26 cellular contexts compared by ENCODE assay signal in the genomic region with DNA sequence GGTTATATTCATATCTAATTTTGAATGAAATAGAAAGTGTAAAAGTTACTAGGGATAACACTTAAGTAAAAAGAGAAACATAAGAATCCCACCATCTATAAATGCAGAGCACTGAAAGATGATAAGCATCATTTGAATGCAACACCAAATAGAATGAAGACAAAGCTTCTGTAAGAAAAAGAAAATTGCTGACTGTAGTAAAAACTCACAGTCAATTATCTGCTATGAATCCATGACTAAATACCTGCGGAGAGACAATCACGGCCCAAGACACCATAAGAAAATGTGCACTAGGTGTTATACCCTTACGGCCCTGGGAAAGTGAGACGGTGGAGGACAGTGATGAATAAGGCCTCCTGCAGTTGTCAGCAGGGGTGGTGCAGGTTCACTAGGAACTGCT. TPM values are rescaled to one million over a fixed set of nuclear protein-coding genes. Genes with fewer than 3 reads are reported as not detected.
DNase-seq lines count a peak whose midpoint lies in the region; ATAC-seq, FAIRE-seq and TF ChIP-seq lines count a peak whose summit lies in the region.
"Had no signal": no experiment of that assay in that cellular context is flagged by ENCODE, and none has a peak within 500 bp of the region (broad histone marks: within the 10 kb centered on the region; RNA-seq: fewer than 3 reads in every experiment).

No MANE protein-coding gene starts in this region.

- H2BK15ac ChIP-seq in mesendoderm (replicated peaks; ENCODE audit: low read depth): no peak overlapping the region

- H3K4me1 ChIP-seq in Karpas-422 (ENCODE audit: low read length) (no peaks in the 10 kb centered on the region), K562 (replicated peaks in 1 of 2; ENCODE audit: control insufficient read depth in 2 of 2, insufficient read depth in 2 of 2, low read length in 2 of 2) (no peaks in the 10 kb centered on the region), mesendoderm (ENCODE audit: control insufficient read depth, low read depth, low read length) (peaks cover 3% of the 10 kb centered on the region)
- H3K4me1 ChIP-seq: BE2C; BLaER1 treated with 17β-estradiol and CSF1 and Interleukin-3, amounts not matched to agents 10 nM and 100 nM had no signal

- TF ChIP-seq POLR2A in K562 (conservative IDR thresholded peaks at IDR 0.05): no peak

- peaks cover 3 to 4% of the 10 kb centered on the region in 2 donors for H3K9me3 Mint-ChIP-seq in stimulated activated naive B cell treated with anti-CD40 and anti-IgM and Interleukin-4, amounts not matched to agents 10 μg/mL and 1 μg/mL and 100 μg/mL, for 72 hours
- H3K9me3 Mint-ChIP-seq: CD8-positive, alpha-beta memory T cell had no signal

- H3K4me3 ChIP-seq in Karpas-422 (ENCODE audit: low read length) (no peak overlapping the region), K562 (no peak overlapping the region), mesendoderm (ENCODE audit: low read length) (no peak overlapping the region)
- H3K4me3 ChIP-seq: BLaER1 treated with 17β-estradiol and CSF1 and Interleukin-3, amounts not matched to agents 10 nM and 100 nM; GM12878 had no signal

- WGBS in K562 (ENCODE audit: insufficient coverage, low coverage, missing lambda C conversion rate): 0% methylated on average over 4 of the region's 4 CpGs
- WGBS in mesendoderm (ENCODE audit: extremely low coverage, insufficient coverage, low lambda C conversion rate): no CpG with 5 or more reads among the region's 4 CpGs

- intact Hi-C loops in K562 (cut with micrococcal nuclease): no loop called here

- no peak for TF ChIP-seq EP300 in K562 (IDR thresholded peaks at IDR 0.05; ENCODE audit: low read length)

- no peak overlapping the region for H2BK5ac ChIP-seq in mesendoderm (ENCODE audit: low read length)

- H2BK120ac ChIP-seq in mesendoderm (ENCODE audit: low read depth, low read length): peak overlapping the region; percentile 21

- no peaks in the 10 kb centered on the region for H3K36me3 Mint-ChIP-seq in stimulated activated naive B cell treated with anti-CD40 and anti-IgM and Interleukin-4, amounts not matched to agents 10 μg/mL and 1 μg/mL and 100 μg/mL, for 72 hours
- H3K36me3 Mint-ChIP-seq: CD14-positive monocyte; CD8-positive, alpha-beta memory T cell had no signal

- H3K27me3 ChIP-seq in Karpas-422 (ENCODE audit: low read length): 0 out of 2 replicates have a peak, but pooled peaks cover 4% of the 10 kb centered on the region
- no peaks in the 10 kb centered on the region for H3K27me3 ChIP-seq in K562 (ENCODE audit: control insufficient read depth in 2 of 2, insufficient read depth in 2 of 2, low read length in 2 of 2)
- H3K27me3 ChIP-seq in mesendoderm (ENCODE audit: insufficient read depth, low read length, poor library complexity): no peaks in the 10 kb centered on the region
- H3K27me3 ChIP-seq: BE2C; BLaER1 treated with 17β-estradiol and CSF1 and Interleukin-3, amounts not matched to agents 10 nM and 100 nM had no signal

- H3K23ac ChIP-seq in mesendoderm (ENCODE audit: low read length): no peak overlapping the region

- in situ Hi-C loops in K562 (cut with MboI): no loop called here

- H3K27ac Mint-ChIP-seq in stimulated activated naive B cell treated with anti-CD40 and anti-IgM and Interleukin-4, amounts not matched to agents 10 μg/mL and 1 μg/mL and 100 μg/mL, for 72 hours: no peak overlapping the region
- H3K27ac Mint-ChIP-seq: CD14-positive monocyte; CD4-positive, alpha-beta T cell; CD8-positive, alpha-beta memory T cell had no signal

- no peak for TF ChIP-seq CTCF in K562 (IDR thresholded peaks at IDR 0.05 in 2 of 3, conservative IDR thresholded peaks at IDR 0.05 in 1 of 3; ENCODE audit: insufficient read depth in 2 of 3, low read depth in 1 of 3, low read length in 3 of 3)

- H4K20me1 ChIP-seq in Karpas-422 (ENCODE audit: insufficient read depth, low read depth, low read length) (no peaks in the 10 kb centered on the region), K562 (replicated peaks; ENCODE audit: control insufficient read depth, insufficient read depth, low read length) (no peaks in the 10 kb centered on the region)
- H4K20me1 ChIP-seq: BLaER1 treated with 17β-estradiol and CSF1 and Interleukin-3, amounts not matched to agents 10 nM and 100 nM had no signal

- peaks cover 5 to 17% of the 10 kb centered on the region in 2 donors for H3K27me3 Mint-ChIP-seq in stimulated activated naive B cell treated with anti-CD40 and anti-IgM and Interleukin-4, amounts not matched to agents 10 μg/mL and 1 μg/mL and 100 μg/mL, for 72 hours

- CTCF ChIA-PET in K562 (lab: Yijun Ruan, JAX; ENCODE audit: low intra/inter-chr PET ratio): no interaction called here

- POLR2A ChIA-PET in K562 (lab: Yijun Ruan, JAX): no interaction called here

- H3K9me3 ChIP-seq in Karpas-422 (ENCODE audit: low read length) (no peaks in the 10 kb centered on the region), K562 (replicated peaks; ENCODE audit: control insufficient read depth, insufficient read depth, low read depth, low read length) (no peaks in the 10 kb centered on the region)
- H3K9me3 ChIP-seq: BE2C; BLaER1 treated with 17β-estradiol and CSF1 and Interleukin-3, amounts not matched to agents 10 nM and 100 nM had no signal

- no peak overlapping the region for H3K4ac ChIP-seq in mesendoderm (ENCODE audit: low read depth, low read length)

- no TSS peak for BruUV-seq in K562 (replicated peaks; lab: Mats Ljungman, UMichigan)

- FAIRE-seq in K562 (lab: Jason Lieb, UNC): no peak
- FAIRE-seq: A204.1, D721Med, GM12878 had no signal

- H3K79me2 ChIP-seq in Karpas-422 (ENCODE audit: low read length) (no peaks in the 10 kb centered on the region), K562 (ENCODE audit: control insufficient read depth, insufficient read depth, low read length) (no peaks in the 10 kb centered on the region), mesendoderm (ENCODE audit: control insufficient read depth, insufficient read depth, low read length) (no peaks in the 10 kb centered on the region)

- no peaks in the 10 kb centered on the region for H3K9me2 ChIP-seq in Karpas-422 (replicated peaks; ENCODE audit: insufficient read depth, low read length)

- H3K4me1 Mint-ChIP-seq in stimulated activated naive B cell treated with anti-CD40 and anti-IgM and Interleukin-4, amounts not matched to agents 10 μg/mL and 1 μg/mL and 100 μg/mL, for 72 hours: no peaks in the 10 kb centered on the region
- H3K4me1 Mint-ChIP-seq: CD14-positive monocyte; CD8-positive, alpha-beta memory T cell had no signal

- no peak for TF ChIP-seq RAD21 in K562 (CRISPR knock-in tag; conservative IDR thresholded peaks at IDR 0.05 in 1 of 2, IDR thresholded peaks at IDR 0.05 in 1 of 2)

- DNase-seq in NCI-H146 (lab: John Stamatoyannopoulos, UW) (peak; percentile 14), NCI-H146 treated with DMSO at 0.1 percent for 48 hours (lab: John Stamatoyannopoulos, UW; ENCODE audit: unreplicated experiment) (no peak), Karpas-422 (peak; percentile 9), K562 (ENCODE audit: extremely low read depth in 1 of 4, low spot score in 3 of 4) (no peak), mesendoderm (no peak)
- no peak for DNase-seq in activated CD4-positive, CD25-positive, alpha-beta regulatory T cell treated with anti-CD3 and anti-CD28 coated beads, Interleukin-2, amount 50 U/mL, for 72 hours
- no peak for DNase-seq in activated naive CD4-positive, alpha-beta T cell treated with Interleukin-2 at 50 U/mL for 16 hours
- no peak for DNase-seq in stimulated activated naive B cell treated with anti-CD40 and anti-IgM and Interleukin-4, amounts not matched to agents 10 μg/mL and 1 μg/mL and 100 μg/mL, for 72 hours
- DNase-seq: ACHN; AML-193; BE2C; CD4-positive, alpha-beta T cell; CD8-positive, alpha-beta memory T cell; DMS 273 treated with DMSO at 0.1 percent for 48 hours; DMS79; EL; GDM1; GOT3; H7; HCEC 1CT had no signal

- H3K18ac ChIP-seq in mesendoderm (ENCODE audit: low read length): no peak overlapping the region

- H3K36me3 ChIP-seq in Karpas-422 (ENCODE audit: insufficient read depth, low read length) (no peaks in the 10 kb centered on the region), K562 (ENCODE audit: control insufficient read depth, insufficient read depth, low read length) (no peaks in the 10 kb centered on the region), mesendoderm (ENCODE audit: control insufficient read depth, insufficient read depth, low read length) (no peaks in the 10 kb centered on the region)
- H3K36me3 ChIP-seq: BE2C; BLaER1 treated with 17β-estradiol and CSF1 and Interleukin-3, amounts not matched to agents 10 nM and 100 nM had no signal

- H3K4me3 Mint-ChIP-seq in stimulated activated naive B cell treated with anti-CD40 and anti-IgM and Interleukin-4, amounts not matched to agents 10 μg/mL and 1 μg/mL and 100 μg/mL, for 72 hours: no peak overlapping the region
- H3K4me3 Mint-ChIP-seq: CD14-positive monocyte; CD4-positive, alpha-beta T cell; CD8-positive, alpha-beta memory T cell had no signal

- no peak overlapping the region for H2AFZ ChIP-seq in Karpas-422 (ENCODE audit: low read length)
- H2AFZ ChIP-seq in K562 (ENCODE audit: low read depth, low read length): no peak overlapping the region

- H4K5ac ChIP-seq in mesendoderm (ENCODE audit: low read length): no peak overlapping the region

- no peak overlapping the region for H3K9ac ChIP-seq in Karpas-422 (ENCODE audit: low read length)
- H3K9ac ChIP-seq in K562 (ENCODE audit: insufficient read depth in 1 of 2, low read depth in 2 of 2, low read length in 2 of 2): no peak overlapping the region
- H3K9ac ChIP-seq in mesendoderm (ENCODE audit: low read length): no peak overlapping the region
- H3K9ac ChIP-seq: BLaER1 treated with 17β-estradiol and CSF1 and Interleukin-3, amounts not matched to agents 10 nM and 100 nM had no signal

- no peak overlapping the region for H3K4me2 ChIP-seq in Karpas-422 (ENCODE audit: low read depth, low read length, poor library complexity, severe bottlenecking)
- H3K4me2 ChIP-seq in K562 (ENCODE audit: insufficient read depth, low read length): no peak overlapping the region
- no peak overlapping the region for H3K4me2 ChIP-seq in mesendoderm (ENCODE audit: low read length)
- H3K4me2 ChIP-seq: BLaER1 treated with 17β-estradiol and CSF1 and Interleukin-3, amounts not matched to agents 10 nM and 100 nM had no signal

- no peak overlapping the region for H3K56ac ChIP-seq in mesendoderm (ENCODE audit: low read length)

- no peak for ATAC-seq in K562
- ATAC-seq in stimulated activated naive B cell treated with anti-CD40 and anti-IgM and Interleukin-4, amounts not matched to agents 10 μg/mL and 1 μg/mL and 100 μg/mL, for 72 hours (replicated peaks): no peak
- ATAC-seq: GM12878 had no signal

- H3K27ac ChIP-seq in Karpas-422 (ENCODE audit: low read length) (no peak overlapping the region), K562 (ENCODE audit: extremely low read depth, low read depth, low read length) (no peak overlapping the region), mesendoderm (ENCODE audit: low read depth, low read length) (no peak overlapping the region)
- H3K27ac ChIP-seq: 22Rv1; BLaER1 treated with 17β-estradiol and CSF1 and Interleukin-3, amounts not matched to agents 10 nM and 100 nM had no signal

- H2AK5ac ChIP-seq in mesendoderm (ENCODE audit: low read length): no peak overlapping the region

- no peak overlapping the region for H4K8ac ChIP-seq in mesendoderm (ENCODE audit: low read depth, low read length)

- H3K79me1 ChIP-seq in mesendoderm (ENCODE audit: low read length): no peaks in the 10 kb centered on the region

- H3K9me1 ChIP-seq in K562 (ENCODE audit: control insufficient read depth, insufficient read depth, low read length): no peaks in the 10 kb centered on the region

RNA-seq across cellular contexts. Expression of a gene that starts 45.4 kb away (rescaled TPM):
- total RNA-seq in Karpas-422 (2014; rRNA removed; shearing (Covaris generic); ENCODE audit: low replicate concordance): not detected in 2 replicates
- not detected in 2 replicates for total RNA-seq in K562 (2011; cell fraction: chromatin; rRNA removed; ENCODE audit: low replicate concordance)
- not detected in 2 replicates for total RNA-seq in K562 (2011; cell fraction: nucleolus; rRNA removed)
- total RNA-seq in K562 (2011; cell fraction: nucleoplasm; rRNA removed): not detected in 2 replicates
- not detected in 2 replicates for total RNA-seq in K562 (2014; rRNA removed)
- not detected in 2 replicates for total RNA-seq in K562 (2014; rRNA removed; fragmentation: Illumina TruSeq; extraction: Trizol)
- total RNA-seq in K562 (2015; rRNA removed; fragmentation: Illumina TruSeq; extraction: Trizol): not detected in 2 replicates
- not detected in 2 replicates for total RNA-seq in K562 (2021)
- not detected in 2 replicates for polyA plus RNA-seq in K562 (2011; rRNA removed)
- polyA plus RNA-seq in K562 (2011; cell fraction: cytosol; rRNA removed): not detected in 2 replicates
- not detected in 2 replicates for polyA plus RNA-seq in K562 (2011; cell fraction: nucleus; rRNA removed)
- 0.03 TPM in 1 of 2 replicates, not detected in the other for polyA plus RNA-seq in K562 (2012)
- polyA plus RNA-seq in K562 (2014; fragmentation: Illumina TruSeq; extraction: Trizol): not detected in 2 replicates
- polyA plus RNA-seq in K562 (2014; fragmentation: Nextera tagmentation; extraction: Ambion mirVana): not detected
- polyA plus RNA-seq in K562 (2014; rRNA removed): not detected in 2 replicates
- not detected in 2 replicates for polyA minus RNA-seq in K562 (2011; rRNA and poly(A)+ RNA removed)
- not detected in 2 replicates for polyA minus RNA-seq in K562 (2011; cell fraction: cytosol; rRNA and poly(A)+ RNA removed)
- not detected in 2 replicates for polyA minus RNA-seq in K562 (2011; cell fraction: nucleus; rRNA and poly(A)+ RNA removed)
- polyA plus RNA-seq in mesendoderm (2013, experiment 1 of 2): 0.04 TPM
- 0.08 TPM for polyA plus RNA-seq in mesendoderm (2013, experiment 2 of 2)
- total RNA-seq: CD4-positive, alpha-beta T cell; CD8-positive, alpha-beta memory T cell; GM12878; H7 had no signal
- polyA plus RNA-seq: CD14-positive monocyte; CD8-positive, alpha-beta memory T cell; GM12878 had no signal

Comparison
In these comparisons a context has a peak if more than half of its experiments do, and no peak if none do; other contexts are left out.
1. DNase-seq: peak in NCI-H146 (single experiment) and Karpas-422 (single experiment); none in NCI-H146 treated with DMSO at 0.1 percent for 48 hours (single experiment), K562 (0 of 4), mesendoderm (single experiment), activated CD4-positive, CD25-positive, alpha-beta regulatory T cell treated with anti-CD3 and anti-CD28 coated beads, Interleukin-2, amount 50 U/mL, for 72 hours (single experiment), activated naive CD4-positive, alpha-beta T cell treated with Interleukin-2 at 50 U/mL for 16 hours (single experiment) and stimulated activated naive B cell treated with anti-CD40 and anti-IgM and Interleukin-4, amounts not matched to agents 10 μg/mL and 1 μg/mL and 100 μg/mL, for 72 hours (single experiment).